Comparison of ENCODE assay signal across 8 cellular contexts in genomic region chr6:27495386-27496135, GRCh38. TPM values are rescaled to one million over a fixed set of nuclear protein-coding genes. Genes with fewer than 3 reads are reported as not detected.
A peak's percentile ranks its signal among the peaks of the same experiment; 100 is the strongest.
DNase-seq lines count a peak whose midpoint lies in the region; ATAC-seq and TF ChIP-seq lines count a peak whose summit lies in the region.

No MANE protein-coding gene starts in this region.

- H3K27me3 ChIP-seq in aorta (ENCODE audit: control insufficient read depth in 1 of 2, insufficient read depth in 2 of 2, low read length in 1 of 2): no peaks in the 10 kb centered on the region
- H3K27me3 ChIP-seq in Peyer's patch: no peaks in the 10 kb centered on the region

- TF ChIP-seq POLR2A in Peyer's patch (IDR thresholded peaks at IDR 0.05): no peak

- H3K36me3 ChIP-seq in aorta (ENCODE audit: control insufficient read depth in 1 of 2, insufficient read depth in 2 of 2, low read length in 1 of 2): no peaks in the 10 kb centered on the region
- no peaks in the 10 kb centered on the region for H3K36me3 ChIP-seq in Peyer's patch

- peak; percentile 72 for ATAC-seq in activated CD8-positive, alpha-beta memory T cell treated with anti-CD3 and anti-CD28 coated beads, Interleukin-2, amount 10 ng/mL, durations not matched to agents 7 days and 5 days
- peak; percentile 59 for ATAC-seq in omental fat pad (ENCODE audit: low FRiP score)
- ATAC-seq in aorta (ENCODE audit: low FRiP score): peak; percentile 82

- WGBS in aorta, 2 donors: 3 to 4% methylated on average over 34 of the region's 34 CpGs

- no peaks in the 10 kb centered on the region for H3K9me3 ChIP-seq in aorta (ENCODE audit: control insufficient read depth, low read length)
- H3K9me3 ChIP-seq in Peyer's patch: peaks cover 0 to 4% (median 0%) of the 10 kb centered on the region in 4 donors

- H3K27me3 Mint-ChIP-seq in activated CD8-positive, alpha-beta memory T cell treated with anti-CD3 and anti-CD28 coated beads, Interleukin-2, amount 10 ng/mL, durations not matched to agents 7 days and 5 days: peaks cover 55% of the 10 kb centered on the region

- H3K9me3 Mint-ChIP-seq in activated CD8-positive, alpha-beta memory T cell treated with anti-CD3 and anti-CD28 coated beads, Interleukin-2, amount 10 ng/mL, durations not matched to agents 7 days and 5 days (ENCODE audit: low read depth): no peaks in the 10 kb centered on the region

- peak overlapping the region in 1 of 2 donors; percentile 50 for H3K27ac ChIP-seq in aorta (ENCODE audit: low read depth in 1 of 2, low read length in 2 of 2)
- H3K27ac ChIP-seq in Peyer's patch: no peak overlapping the region

- H3K36me3 Mint-ChIP-seq in activated CD8-positive, alpha-beta memory T cell treated with anti-CD3 and anti-CD28 coated beads, Interleukin-2, amount 10 ng/mL, durations not matched to agents 7 days and 5 days: peaks cover 4% of the 10 kb centered on the region

- peak overlapping the region; percentile 54 for H3K27ac Mint-ChIP-seq in activated CD8-positive, alpha-beta memory T cell treated with anti-CD3 and anti-CD28 coated beads, Interleukin-2, amount 10 ng/mL, durations not matched to agents 7 days and 5 days

- no peaks in the 10 kb centered on the region for H3K4me1 ChIP-seq in aorta (ENCODE audit: control insufficient read depth in 1 of 2, insufficient read depth in 2 of 2, low read length in 2 of 2)
- peaks cover 0 to 5% (median 0%) of the 10 kb centered on the region in 4 donors for H3K4me1 ChIP-seq in Peyer's patch

- H3K4me3 ChIP-seq in fibroblast of mammary gland (ENCODE audit: control insufficient read depth, low read depth, low read length) (peak overlapping the region; percentile 69), aorta (ENCODE audit: low read length in 2 of 2) (peak overlapping the region; percentile 41 to 54), Peyer's patch (peak overlapping the region in 2 of 4 donors; percentile 36 to 37)

- peak overlapping the region; percentile 81 for H3K4me3 Mint-ChIP-seq in activated CD8-positive, alpha-beta memory T cell treated with anti-CD3 and anti-CD28 coated beads, Interleukin-2, amount 10 ng/mL, durations not matched to agents 7 days and 5 days

- peaks cover 21% of the 10 kb centered on the region for H3K4me1 Mint-ChIP-seq in activated CD8-positive, alpha-beta memory T cell treated with anti-CD3 and anti-CD28 coated beads, Interleukin-2, amount 10 ng/mL, durations not matched to agents 7 days and 5 days

- intact Hi-C loops in aorta (cut with DNase I): no loop called here

- CTCF ChIA-PET in activated CD8-positive, alpha-beta memory T cell treated with anti-CD3 and anti-CD28 coated beads, Interleukin-2, amount 10 ng/mL, durations not matched to agents 7 days and 5 days (lab: Charles Lee): interaction anchor here (1.2 to 2.0 kb wide), 2 partner anchors 10 to 16 kb away, joined by 5 to 8 read pairs; no protein-coding TSS in a partner anchor

- TF ChIP-seq CTCF in fibroblast of mammary gland (conservative IDR thresholded peaks at IDR 0.05; ENCODE audit: control insufficient read depth, insufficient read depth, low read depth, low read length) (peak; percentile 28), omental fat pad (IDR thresholded peaks at IDR 0.05) (no peak), Peyer's patch (IDR thresholded peaks at IDR 0.05) (no peak)

- peak; percentile 79 for DNase-seq in activated T-cell treated with anti-CD3 and anti-CD28 coated beads for 24 hours (ENCODE audit: low read depth)
- DNase-seq in activated T-cell treated with anti-CD3 and anti-CD28 coated beads for 4 hours: no peak
- DNase-seq in LHCN-M2 (ENCODE audit: low read depth): peak; percentile 86
- DNase-seq in activated CD8-positive, alpha-beta memory T cell treated with anti-CD3 and anti-CD28 coated beads, Interleukin-2, amount 10 ng/mL, durations not matched to agents 7 days and 5 days: peak; percentile 82
- peak; percentile 90 for DNase-seq in fibroblast of mammary gland (ENCODE audit: low read depth)
- DNase-seq in omental fat pad (ENCODE audit: low spot score): no peak
- DNase-seq in aorta: peak; percentile 69 to 87
- no peak for DNase-seq in Peyer's patch

RNA-seq across cellular contexts. Expression of gene ZNF184, which starts 22.7 kb away (rescaled TPM):
- total RNA-seq in LHCN-M2 (2014; rRNA removed) (11.5 and 15.7 TPM in 2 replicates), omental fat pad (1 to 10 TPM; 2.5 to 9.3 (median 5.5) TPM), aorta (1 to 10 TPM; 5.3 to 8.0 TPM), Peyer's patch (1 to 10 TPM; 4.9 to 6.8 (median 5.8) TPM)
- 2.7 TPM for polyA plus RNA-seq in LHCN-M2 (2012)
- total RNA-seq in activated CD8-positive, alpha-beta memory T cell treated with anti-CD3 and anti-CD28 coated beads, Interleukin-2, amount 10 ng/mL, durations not matched to agents 7 days and 5 days: 10 to 100 TPM; 12.4 to 12.9 TPM
- polyA plus RNA-seq in aorta: 1 to 10 TPM; 2.3 to 2.5 TPM

Comparison
In these comparisons a context has a peak if more than half of its experiments do, and no peak if none do; other contexts are left out.
1. DNase-seq: peak in activated T-cell treated with anti-CD3 and anti-CD28 coated beads for 24 hours (single experiment), LHCN-M2 (single experiment), activated CD8-positive, alpha-beta memory T cell treated with anti-CD3 and anti-CD28 coated beads, Interleukin-2, amount 10 ng/mL, durations not matched to agents 7 days and 5 days (single experiment), fibroblast of mammary gland (single experiment) and aorta (2 of 2); none in activated T-cell treated with anti-CD3 and anti-CD28 coated beads for 4 hours (single experiment), omental fat pad (single experiment) and Peyer's patch (0 of 3).
2. Peak in every context shown above with its lines, with median percentiles within 50 percentile points of each other: ATAC-seq.